ENCODE assay signal across 11 cellular contexts in the genomic region with DNA sequence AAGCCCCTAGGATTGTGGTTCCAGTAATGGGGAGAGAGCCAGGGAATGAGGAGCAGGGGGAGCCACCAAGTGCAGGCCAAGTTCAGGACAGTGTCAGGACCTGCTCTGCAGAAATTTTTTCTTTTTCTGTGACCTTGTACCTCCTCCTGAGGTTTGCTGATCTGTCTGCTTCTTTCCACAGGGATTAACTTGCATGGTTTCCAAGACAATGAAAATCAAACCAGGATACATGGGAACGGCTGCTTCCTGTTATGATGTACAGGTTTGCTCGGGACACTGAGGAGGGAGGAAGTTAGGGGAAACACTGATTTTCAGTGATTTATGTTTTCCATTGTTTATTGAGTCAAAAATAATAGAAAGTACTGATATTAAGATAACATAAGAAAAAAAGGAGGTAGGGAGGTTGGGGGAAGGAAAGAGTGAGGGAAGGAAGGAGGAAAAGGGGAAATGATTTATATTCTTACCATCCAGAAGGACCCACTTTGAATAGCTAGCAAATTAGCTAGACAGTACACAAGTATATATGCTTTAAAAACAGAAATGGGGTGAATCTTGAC. TPM values are rescaled to one million over a fixed set of nuclear protein-coding genes. Genes with fewer than 3 reads are reported as not detected.
"Had no signal": no experiment of that assay in that cellular context is flagged by ENCODE, and none has a peak within 500 bp of the region (broad histone marks: within the 10 kb centered on the region; RNA-seq: fewer than 3 reads in every experiment).

No MANE protein-coding gene starts in this region.

RNA-seq across cellular contexts. Expression of gene ACSM2A, which starts 25.9 kb away (rescaled TPM):
- total RNA-seq: activated CD4-positive, alpha-beta memory T cell treated with anti-CD3 and anti-CD28 coated beads, Interleukin-2, amount 10 ng/mL, durations not matched to agents 7 days and 5 days; activated CD4-positive, alpha-beta T cell treated with anti-CD3 and anti-CD28 coated beads, Interleukin-2, amount 10 ng/mL, durations not matched to agents 7 days and 5 days; activated CD8-positive, alpha-beta T cell treated with anti-CD3 and anti-CD28 coated beads, Interleukin-2, amount 10 ng/mL, durations not matched to agents 7 days and 5 days; activated naive CD8-positive, alpha-beta T cell treated with anti-CD3 and anti-CD28 coated beads, Interleukin-2, amount 10 ng/mL, durations not matched to agents 7 days and 5 days; ascending aorta; bronchial epithelial cell; cardiac muscle cell; T-helper 1 cell treated with Interleukin-12 subunit alpha and Interleukin-12 subunit beta and Interleukin-4 antibody, amounts not matched to agents 30 ng/mL and 1 ng/mL, for 36 hours; T-helper 17 cell; T-helper 2 cell treated with Interferon-gamma antibody and Interleukin-4, amounts not matched to agents 100 ng/mL and 5 ng/mL, for 36 hours; WTC11 had no signal
- polyA plus RNA-seq: cardiac muscle cell had no signal
